16 cellular contexts compared by ENCODE assay signal in genomic region chr17:29444589-29444988, GRCh38. TPM values are rescaled to one million over a fixed set of nuclear protein-coding genes. Genes with fewer than 3 reads are reported as not detected.
A peak's percentile ranks its signal among the peaks of the same experiment; 100 is the strongest.
DNase-seq lines count a peak whose midpoint lies in the region; ATAC-seq and TF ChIP-seq lines count a peak whose summit lies in the region.
"Had no signal": no experiment of that assay in that cellular context is flagged by ENCODE, and none has a peak within 500 bp of the region (broad histone marks: within the 10 kb centered on the region; RNA-seq: fewer than 3 reads in every experiment).

No MANE protein-coding gene starts in this region.

- H3K9ac ChIP-seq in mesenchymal stem cell (ENCODE audit: low read length) = peak overlapping the region; percentile 11

- no peaks in the 10 kb centered on the region for H3K9me3 ChIP-seq in CD4-positive, alpha-beta memory T cell (ENCODE audit: control insufficient read depth in 1 of 2, low read length in 2 of 2)
- no peaks in the 10 kb centered on the region for H3K9me3 ChIP-seq in mesenchymal stem cell (ENCODE audit: control insufficient read depth, low read length)
- H3K9me3 ChIP-seq: lower lobe of right lung, neutrophil had no signal

- intact Hi-C loops in CD4-positive, alpha-beta memory T cell (cut with micrococcal nuclease) = no loop called here

- H3K4me3 ChIP-seq in CD4-positive, alpha-beta memory T cell (ENCODE audit: low read length in 2 of 2) = no peak overlapping the region
- no peak overlapping the region for H3K4me3 ChIP-seq in mesenchymal stem cell (ENCODE audit: insufficient read depth in 1 of 2, low read depth in 1 of 2, low read length in 2 of 2)
- H3K4me3 ChIP-seq: lower lobe of right lung had no signal

- peaks cover 50% of the 10 kb centered on the region for H3K4me1 ChIP-seq in CD4-positive, alpha-beta memory T cell (ENCODE audit: insufficient read depth, low read length)
- no peaks in the 10 kb centered on the region for H3K4me1 ChIP-seq in mesenchymal stem cell (ENCODE audit: control insufficient read depth, insufficient read depth, low read depth, low read length)

- H3K27ac ChIP-seq in CD4-positive, alpha-beta memory T cell (ENCODE audit: low read depth, low read length) = no peak overlapping the region
- no peak overlapping the region for H3K27ac ChIP-seq in mesenchymal stem cell (ENCODE audit: low read length, poor library complexity, severe bottlenecking)
- H3K27ac ChIP-seq: lower lobe of right lung, neutrophil had no signal

- no peak overlapping the region for H2AFZ ChIP-seq in mesenchymal stem cell (ENCODE audit: low read depth, low read length)

- peaks cover 8% of the 10 kb centered on the region in 2 donors for H3K36me3 Mint-ChIP-seq in CD4-positive, alpha-beta memory T cell
- peaks cover 1% of the 10 kb centered on the region for H3K36me3 Mint-ChIP-seq in chondrocyte (ENCODE audit: low read depth)

- no peak for TF ChIP-seq CTCF in chondrocyte (IDR thresholded peaks at IDR 0.05)
- no peak for TF ChIP-seq CTCF in GM10248 (IDR thresholded peaks at IDR 0.05; ENCODE audit: control extremely low read depth, extremely low read depth, low read depth, missing control alignments)

- no peak overlapping the region for H2AK5ac ChIP-seq in mesenchymal stem cell (ENCODE audit: low read length, severe bottlenecking)

- H3K4me2 ChIP-seq in mesenchymal stem cell (ENCODE audit: low read length, poor library complexity, severe bottlenecking) = no peak overlapping the region

- H3K18ac ChIP-seq in mesenchymal stem cell (ENCODE audit: low read depth in 1 of 2, low read length in 2 of 2) = no peak overlapping the region

- no peak overlapping the region for H3K14ac ChIP-seq in mesenchymal stem cell (ENCODE audit: low read length in 2 of 2)

- peak overlapping the region in 2 of 8 donors; percentile 15 to 17 for H3K4me3 Mint-ChIP-seq in CD4-positive, alpha-beta memory T cell
- no peak overlapping the region for H3K4me3 Mint-ChIP-seq in chondrocyte (ENCODE audit: unreplicated experiment)

- H3K36me3 ChIP-seq in CD4-positive, alpha-beta memory T cell (ENCODE audit: insufficient read depth, low read length) = no peaks in the 10 kb centered on the region
- peaks cover 3 to 11% of the 10 kb centered on the region in 2 experiments for H3K36me3 ChIP-seq in mesenchymal stem cell (ENCODE audit: control insufficient read depth in 1 of 2, insufficient read depth in 2 of 2, low read depth in 1 of 2, low read length in 2 of 2)
- H3K36me3 ChIP-seq: lower lobe of right lung, neutrophil had no signal

- H2BK15ac ChIP-seq in mesenchymal stem cell (ENCODE audit: low read depth, poor library complexity, severe bottlenecking) = no peak overlapping the region

- peaks cover 35 to 79% (median 57%) of the 10 kb centered on the region in 4 donors for H3K4me1 Mint-ChIP-seq in CD4-positive, alpha-beta memory T cell
- H3K4me1 Mint-ChIP-seq in chondrocyte (ENCODE audit: low read depth) = peaks cover 66% of the 10 kb centered on the region

- peak overlapping the region in 6 of 7 donors; percentile 15 to 68 (median 32) for H3K27ac Mint-ChIP-seq in CD4-positive, alpha-beta memory T cell
- peak overlapping the region; percentile 78 for H3K27ac Mint-ChIP-seq in chondrocyte (ENCODE audit: unreplicated experiment)

- ATAC-seq in GM18498 (IDR thresholded peaks at IDR 0.05; ENCODE audit: unreplicated experiment) = no peak
- ATAC-seq: lower lobe of right lung had no signal

- H4K8ac ChIP-seq in mesenchymal stem cell (ENCODE audit: low read length) = no peak overlapping the region

- peaks cover 1% of the 10 kb centered on the region for H3K79me1 ChIP-seq in mesenchymal stem cell (replicated peaks; ENCODE audit: low read length, poor library complexity, severe bottlenecking)

- POLR2A ChIA-PET in CD4-positive, alpha-beta memory T cell (lab: Charles Lee; ENCODE audit: partially characterized antibody) = no interaction called here
- POLR2A ChIA-PET in GM10248 (lab: Yijun Ruan, JAX) = no interaction called here

- no peak overlapping the region for H2BK120ac ChIP-seq in mesenchymal stem cell (ENCODE audit: low read depth, low read length)

- CTCF ChIA-PET in CD4-positive, alpha-beta memory T cell (lab: Charles Lee; ENCODE audit: partially characterized antibody) = interaction anchor here (1.0 to 2.0 kb wide), 2 partner anchors 75 kb away, joined by 4 to 8 read pairs; no protein-coding TSS in a partner anchor
- CTCF ChIA-PET in GM10248 (lab: Yijun Ruan, JAX) = interaction anchor here (1.4 kb wide), 1 partner anchor 74 kb away, joined by 5 read pairs; no protein-coding TSS in a partner anchor

- no peak overlapping the region for H2BK5ac ChIP-seq in mesenchymal stem cell (ENCODE audit: low read depth, low read length, poor library complexity, severe bottlenecking)

- no peak for DNase-seq in CD4-positive, alpha-beta memory T cell
- DNase-seq in LHCN-M2 (ENCODE audit: low read depth) (peak; percentile 44), chondrocyte (ENCODE audit: low spot score) (no peak), mesenchymal stem cell (peak; percentile 33), activated T-cell treated with anti-CD3 and anti-CD28 coated beads for 4 hours (no peak), GM10248 (ENCODE audit: extremely low spot score) (no peak), NCI-H345 (lab: John Stamatoyannopoulos, UW) (no peak)
- DNase-seq: activated effector memory CD4-positive, alpha-beta T cell treated with anti-CD3 and anti-CD28 coated beads, Interleukin-2, amount 50 U/mL, for 16 hours; cortex of kidney; head of caudate nucleus; lower lobe of right lung; NCI-H1417 treated with DMSO at 0.1 percent for 48 hours; stimulated activated CD4-positive, alpha-beta T cell treated with anti-CD3 and anti-CD28 coated beads, Interleukin-1b, Interleukin-23, amount 100 ng/mL, for 48 hours; stimulated activated naive CD4-positive, alpha-beta T cell had no signal

- no peak overlapping the region for H2BK12ac ChIP-seq in mesenchymal stem cell (ENCODE audit: low read length in 2 of 2)

- H3K4ac ChIP-seq in mesenchymal stem cell (ENCODE audit: low read depth in 1 of 2, low read length in 2 of 2) = no peak overlapping the region

- H3K23ac ChIP-seq in mesenchymal stem cell (ENCODE audit: low read length in 2 of 2) = no peak overlapping the region

- no peaks in the 10 kb centered on the region for H3K27me3 Mint-ChIP-seq in CD4-positive, alpha-beta memory T cell
- no peaks in the 10 kb centered on the region for H3K27me3 Mint-ChIP-seq in chondrocyte (ENCODE audit: low read depth)

- no peak overlapping the region for H4K91ac ChIP-seq in mesenchymal stem cell (ENCODE audit: low read length)

- no peaks in the 10 kb centered on the region for H3K27me3 ChIP-seq in CD4-positive, alpha-beta memory T cell (ENCODE audit: insufficient read depth, low read length)
- H3K27me3 ChIP-seq in mesenchymal stem cell (ENCODE audit: control insufficient read depth in 1 of 2, insufficient read depth in 1 of 2, low read length in 2 of 2) = no peaks in the 10 kb centered on the region
- H3K27me3 ChIP-seq: neutrophil had no signal

- H3K9me3 Mint-ChIP-seq in CD4-positive, alpha-beta memory T cell = no peaks in the 10 kb centered on the region
- H3K9me3 Mint-ChIP-seq in chondrocyte (ENCODE audit: low read depth) = no peaks in the 10 kb centered on the region

RNA-seq across cellular contexts. Expression of gene TAOK1, which starts 54.4 kb away (rescaled TPM):
- 10 to 100 TPM; 71.2 to 72.0 TPM for total RNA-seq in CD4-positive, alpha-beta memory T cell
- polyA plus RNA-seq in CD4-positive, alpha-beta memory T cell = 1 to 10 TPM; 3.9 to 4.1 TPM
- total RNA-seq in LHCN-M2 (2014; rRNA removed) (37.9 and 42.5 TPM in 2 replicates), chondrocyte (77.7 to 87.1 TPM (median 85.7 TPM) in 3 replicates)
- 8.0 TPM for polyA plus RNA-seq in LHCN-M2 (2012)
- 23.2 TPM for polyA plus RNA-seq in mesenchymal stem cell (2013, experiment 1 of 2)
- polyA plus RNA-seq in mesenchymal stem cell (2013, experiment 2 of 2) = 23.3 TPM

Comparison
In these comparisons a context has a peak if more than half of its experiments do, and no peak if none do; other contexts are left out.
1. DNase-seq: peak in LHCN-M2 (single experiment) and mesenchymal stem cell (single experiment); none in CD4-positive, alpha-beta memory T cell (0 of 5), chondrocyte (single experiment), activated T-cell treated with anti-CD3 and anti-CD28 coated beads for 4 hours (single experiment), GM10248 (single experiment) and NCI-H345 (single experiment).